12 cellular contexts compared by ENCODE assay signal in genomic region chr14:101584049-101584859, GRCh38. TPM values are rescaled to one million over a fixed set of nuclear protein-coding genes. Genes with fewer than 3 reads are reported as not detected.
DNase-seq lines count a peak whose midpoint lies in the region; ATAC-seq, FAIRE-seq and TF ChIP-seq lines count a peak whose summit lies in the region.
"Had no signal": no experiment of that assay in that cellular context is flagged by ENCODE, and none has a peak within 500 bp of the region (broad histone marks: within the 10 kb centered on the region; RNA-seq: fewer than 3 reads in every experiment).

No MANE protein-coding gene starts in this region.

- no peak overlapping the region for H3K4me3 Mint-ChIP-seq in type B pancreatic cell
- H3K4me3 Mint-ChIP-seq: activated CD4-positive, alpha-beta T cell treated with anti-CD3 and anti-CD28 coated beads, Interleukin-2, amount 10 ng/mL, durations not matched to agents 24 days and 14 days had no signal

- no peak for TF ChIP-seq EP300 in H1 (IDR thresholded peaks at IDR 0.05; ENCODE audit: borderline replicate concordance in 1 of 2, low read depth in 2 of 2, low read length in 2 of 2)

- TF ChIP-seq RAD21 in H1 (IDR thresholded peaks at IDR 0.05 in 1 of 2, conservative IDR thresholded peaks at IDR 0.05 in 1 of 2; ENCODE audit: low read depth in 2 of 2, low read length in 2 of 2) = no peak

- no peak overlapping the region for H3K9ac ChIP-seq in H1 (replicated peaks in 1 of 4; ENCODE audit: extremely low read depth in 1 of 4, low read depth in 3 of 4, low read length in 3 of 4)

- H3K18ac ChIP-seq in H1 (ENCODE audit: extremely low read depth, low read length) = no peak overlapping the region

- FAIRE-seq in H1 (lab: Jason Lieb, UNC) = no peak

- H2AK5ac ChIP-seq in H1 (ENCODE audit: low read depth, low read length) = no peak overlapping the region

- no peak overlapping the region for H4K5ac ChIP-seq in H1 (ENCODE audit: insufficient read length, low read depth, low read length)

- ATAC-seq in GM21447 (IDR thresholded peaks at IDR 0.05; ENCODE audit: unreplicated experiment) = no peak
- ATAC-seq: PC-3 had no signal

- H3K9me3 ChIP-seq in H1 (ENCODE audit: insufficient read depth in 2 of 2, low read depth in 1 of 2, low read length in 1 of 2) (no peaks in the 10 kb centered on the region), osteoblast (ENCODE audit: low read depth, low read length) (no peaks in the 10 kb centered on the region)

- H3K27ac ChIP-seq in H1 (ENCODE audit: low read depth, low read length) = no peak overlapping the region
- no peak overlapping the region for H3K27ac ChIP-seq in osteoblast (ENCODE audit: low read depth, low read length)

- H3K79me1 ChIP-seq in H1 (ENCODE audit: low read depth, low read length) = no peaks in the 10 kb centered on the region

- no peaks in the 10 kb centered on the region for H4K20me1 ChIP-seq in H1 (replicated peaks in 1 of 2; ENCODE audit: control insufficient read depth in 1 of 2, insufficient read depth in 2 of 2, low read length in 2 of 2)
- no peaks in the 10 kb centered on the region for H4K20me1 ChIP-seq in osteoblast (ENCODE audit: insufficient read depth, low read length)

- POLR2A ChIA-PET in H1 (lab: Charles Lee; ENCODE audit: partially characterized antibody) = no interaction called here

- H3K4me2 ChIP-seq in H1 (ENCODE audit: insufficient read depth in 1 of 2, low read depth in 2 of 2, low read length in 2 of 2) (no peak overlapping the region), osteoblast (ENCODE audit: insufficient read depth, low read length) (peak overlapping the region; percentile 52)

- no peaks in the 10 kb centered on the region for H3K27me3 ChIP-seq in H1 (replicated peaks in 1 of 4; ENCODE audit: control insufficient read depth in 3 of 4, extremely low read depth in 1 of 4, insufficient read depth in 3 of 4, low read length in 3 of 4)
- H3K27me3 ChIP-seq in osteoblast (ENCODE audit: insufficient read depth, low read length) = peaks cover 2% of the 10 kb centered on the region

- no peaks in the 10 kb centered on the region for H3K36me3 Mint-ChIP-seq in type B pancreatic cell
- H3K36me3 Mint-ChIP-seq: naive B cell had no signal

- no peak for TF ChIP-seq POLR2A in H1 (IDR thresholded peaks at IDR 0.05; ENCODE audit: control extremely low read depth in 1 of 2, low read depth in 2 of 2, low read length in 2 of 2)

- H3K56ac ChIP-seq in H1 (replicated peaks; ENCODE audit: insufficient read length, low read depth, low read length) = no peak overlapping the region

- CTCF ChIA-PET in H1 (lab: Charles Lee; ENCODE audit: partially characterized antibody) = interaction anchor here (0.6 to 2.1 kb wide), 5 partner anchors 8 to 1197 kb away, joined by 3 to 6 read pairs (median 5); no protein-coding TSS in a partner anchor

- H3K36me3 ChIP-seq in H1 (ENCODE audit: control insufficient read depth in 2 of 4, insufficient read depth in 4 of 4, low read length in 3 of 4) (no peaks in the 10 kb centered on the region), osteoblast (ENCODE audit: insufficient read depth, low read length) (no peaks in the 10 kb centered on the region)

- H4K91ac ChIP-seq in H1 (replicated peaks; ENCODE audit: insufficient read length, low read length) = no peak overlapping the region

- H3K27me3 Mint-ChIP-seq in type B pancreatic cell = peaks cover 22% of the 10 kb centered on the region

- peak; percentile 75 for DNase-seq in EL
- DNase-seq in NCI-H226 = peak; percentile 59
- no peak for DNase-seq in H1 (ENCODE audit: low read depth in 1 of 2, low spot score in 2 of 2)
- DNase-seq in osteoblast (ENCODE audit: insufficient read length, low spot score, missing footprints) = peak; percentile 91
- DNase-seq in iPS-NIHi7 (ENCODE audit: extremely low spot score) = no peak
- no peak for DNase-seq in type B pancreatic cell (ENCODE audit: extremely low spot score, unreplicated experiment)
- DNase-seq in GM13977 (ENCODE audit: low spot score) = no peak
- DNase-seq: activated CD4-positive, alpha-beta T cell treated with anti-CD3 and anti-CD28 coated beads, Interleukin-2, amount 10 ng/mL, durations not matched to agents 24 days and 14 days; DND-41; naive B cell; PC-3 had no signal

- H2AFZ ChIP-seq in H1 (ENCODE audit: low read length) (0 out of 2 replicates have a peak overlapping the region, but pooled peaks have one; percentile 29), osteoblast (ENCODE audit: low read length) (no peak overlapping the region)

- no peak overlapping the region for H2BK120ac ChIP-seq in H1 (replicated peaks; ENCODE audit: low read depth, low read length)

- TF ChIP-seq CTCF in H1 (IDR thresholded peaks at IDR 0.05; ENCODE audit: control extremely low read depth in 1 of 3, insufficient read depth in 1 of 3, low read depth in 1 of 3, low read length in 3 of 3) (no peak), osteoblast (IDR thresholded peaks at IDR 0.05; ENCODE audit: extremely low read depth, low read depth, low read length) (no peak), type B pancreatic cell (conservative IDR thresholded peaks at IDR 0.05) (no peak), GM13977 (IDR thresholded peaks at IDR 0.05; ENCODE audit: extremely low read depth, insufficient read depth, missing control alignments) (no peak)

- H3K4me3 ChIP-seq in H1 (ENCODE audit: extremely low read depth in 1 of 4, insufficient read depth in 2 of 4, low read depth in 3 of 4, low read length in 4 of 4) = no peak overlapping the region
- H3K4me3 ChIP-seq in osteoblast (ENCODE audit: insufficient read depth, low read length) = peak overlapping the region; percentile 24

- no peak overlapping the region for H4K8ac ChIP-seq in H1 (ENCODE audit: extremely low read depth, insufficient read depth, low read length)

- no peak overlapping the region for H2BK15ac ChIP-seq in H1 (ENCODE audit: low read length)

- H3K4me1 Mint-ChIP-seq in type B pancreatic cell (ENCODE audit: unreplicated experiment) = peaks cover 5% of the 10 kb centered on the region
- H3K4me1 Mint-ChIP-seq: activated CD4-positive, alpha-beta T cell treated with anti-CD3 and anti-CD28 coated beads, Interleukin-2, amount 10 ng/mL, durations not matched to agents 24 days and 14 days; naive B cell had no signal

- H3K9me3 Mint-ChIP-seq in type B pancreatic cell = no peaks in the 10 kb centered on the region
- H3K9me3 Mint-ChIP-seq: activated CD4-positive, alpha-beta T cell treated with anti-CD3 and anti-CD28 coated beads, Interleukin-2, amount 10 ng/mL, durations not matched to agents 24 days and 14 days; naive B cell had no signal

- no peak overlapping the region for H3K4ac ChIP-seq in H1 (replicated peaks; ENCODE audit: insufficient read length, low read depth, low read length)

- 94% methylated on average over 51 of the region's 55 CpGs; no CpG with 5 or more reads in 1 of the 2 experiments for WGBS in H1 (ENCODE audit: extremely low coverage in 1 of 2, insufficient coverage in 1 of 2, insufficient read length in 1 of 2, insufficient replicate concordance in 2 of 2, low coverage in 1 of 2, low lambda C conversion rate in 2 of 2, missing lambda C conversion rate in 1 of 2), 2 experiments

- H2BK12ac ChIP-seq in H1 (ENCODE audit: low read depth, low read length) = no peak overlapping the region

- no peak overlapping the region for H3K27ac Mint-ChIP-seq in type B pancreatic cell
- H3K27ac Mint-ChIP-seq: activated CD4-positive, alpha-beta T cell treated with anti-CD3 and anti-CD28 coated beads, Interleukin-2, amount 10 ng/mL, durations not matched to agents 24 days and 14 days had no signal

- H2BK5ac ChIP-seq in H1 (ENCODE audit: low read depth, low read length) = no peak overlapping the region

- H3K79me2 ChIP-seq in H1 (ENCODE audit: control insufficient read depth in 1 of 2, insufficient read depth in 2 of 2, low read length in 2 of 2) = no peaks in the 10 kb centered on the region
- no peaks in the 10 kb centered on the region for H3K79me2 ChIP-seq in osteoblast (ENCODE audit: insufficient read depth, low read length)

- H3K14ac ChIP-seq in H1 (ENCODE audit: insufficient read length) = no peak overlapping the region

- no peaks in the 10 kb centered on the region for H3K23me2 ChIP-seq in H1 (ENCODE audit: low read depth, low read length)

- H2BK20ac ChIP-seq in H1 (ENCODE audit: low read length) = no peak overlapping the region

- in situ Hi-C loops in GM13977 (cut with MboI; ENCODE audit: low pct_unique_long_range_greater_than_20kb, low sequenced_read_pairs, unreplicated experiment) = no loop called here

- H3K23ac ChIP-seq in H1 (ENCODE audit: insufficient read length) = no peak overlapping the region

- H3K4me1 ChIP-seq in H1 (replicated peaks in 1 of 4; ENCODE audit: control insufficient read depth in 3 of 4, insufficient read depth in 4 of 4, low read length in 3 of 4) = no peaks in the 10 kb centered on the region; a peak in 1 of 7 replicates
- H3K4me1 ChIP-seq in osteoblast (ENCODE audit: insufficient read depth, low read length) = no peaks in the 10 kb centered on the region

TF ChIP-seq in H1, 55 proteins besides CTCF, POLR2A, EP300 and RAD21:
- TF ChIP-seq EGR1 (IDR thresholded peaks at IDR 0.05; ENCODE audit: borderline replicate concordance, low read depth, low read length) = no peak
- TF ChIP-seq CBX8 (IDR thresholded peaks at IDR 0.05; ENCODE audit: borderline replicate concordance, low read depth, low read length) = no peak
- TF ChIP-seq GTF2F1 (IDR thresholded peaks at IDR 0.05; ENCODE audit: borderline replicate concordance, low read depth, low read length) = no peak
- no peak for TF ChIP-seq RFX5 (IDR thresholded peaks at IDR 0.05; ENCODE audit: borderline replicate concordance, low read depth, low read length)

RNA-seq across cellular contexts. Expression of gene DIO3, which starts 23.0 kb away (rescaled TPM):
- total RNA-seq in H1 (2021; fragmentation: NEBNext Ultra II Directional; extraction: Animal tissue kit (Norgen Biotek cat#: 25700)) = 0.19 TPM in 2 replicates
- polyA plus RNA-seq in H1 (2011; rRNA removed) = 0.17 and 0.33 TPM in 2 replicates
- 0.41 TPM for polyA plus RNA-seq in H1 (2011; cell fraction: cytosol; rRNA removed)
- polyA plus RNA-seq in H1 (2011; cell fraction: nucleus; rRNA removed) = 0.80 TPM
- polyA plus RNA-seq in H1 (2012, experiment 1 of 2) = 0.13 to 0.27 TPM (median 0.20 TPM) in 4 replicates
- polyA plus RNA-seq in H1 (2012, experiment 2 of 2) = 0.29 TPM
- 0.06 TPM for polyA plus RNA-seq in H1 (2013, experiment 1 of 2)
- polyA plus RNA-seq in H1 (2013, experiment 2 of 2) = 0.26 TPM
- 0.46 and 1.3 TPM in 2 replicates for polyA minus RNA-seq in H1 (2011; rRNA and poly(A)+ RNA removed)
- not detected for polyA minus RNA-seq in H1 (2011; cell fraction: cytosol; rRNA and poly(A)+ RNA removed)
- 7.1 TPM for polyA minus RNA-seq in H1 (2011; cell fraction: nucleus; rRNA and poly(A)+ RNA removed)
- not detected in 2 replicates for total RNA-seq in osteoblast
- total RNA-seq in type B pancreatic cell (ENCODE audit: low replicate concordance) = 4.9 and 16.1 TPM in 2 replicates
- total RNA-seq: activated CD4-positive, alpha-beta T cell treated with anti-CD3 and anti-CD28 coated beads, Interleukin-2, amount 10 ng/mL, durations not matched to agents 24 days and 14 days had no signal

Comparison
In these comparisons a context has a peak if more than half of its experiments do, and no peak if none do; other contexts are left out.
1. DNase-seq: peak in EL (single experiment), NCI-H226 (single experiment) and osteoblast (single experiment); none in H1 (0 of 2), iPS-NIHi7 (single experiment), type B pancreatic cell (single experiment) and GM13977 (single experiment).